In the genomic region with DNA sequence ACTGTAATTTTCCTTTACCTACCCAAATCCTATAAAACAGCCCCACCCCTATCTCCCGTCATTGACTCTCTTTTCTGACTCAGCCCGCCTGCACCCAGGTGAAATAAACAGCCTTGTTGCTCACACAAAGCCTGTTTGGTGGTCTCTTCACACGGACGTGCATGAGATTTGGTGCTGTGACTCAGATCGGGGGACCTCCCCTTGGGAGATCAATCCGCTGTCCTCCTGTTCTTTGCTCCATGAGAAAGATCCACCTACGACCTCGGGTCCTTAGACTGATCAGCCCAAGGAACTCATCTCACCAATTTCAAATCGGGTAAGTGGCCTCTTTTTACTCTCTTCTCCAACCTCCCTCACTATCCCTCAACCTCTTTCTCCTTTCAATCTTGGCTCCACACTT, we compare ENCODE assay signal across 8 cellular contexts. TPM values are rescaled to one million over a fixed set of nuclear protein-coding genes. Genes with fewer than 3 reads are reported as not detected.
A peak's percentile ranks its signal among the peaks of the same experiment; 100 is the strongest.
DNase-seq lines count a peak whose midpoint lies in the region; ATAC-seq and TF ChIP-seq lines count a peak whose summit lies in the region.
"Not testable (repeated sequence)": the region's sequence is repeated elsewhere in the genome, so short reads cannot be mapped to it uniquely, and the experiment has no call there.

No MANE protein-coding gene starts in this region.

- intact Hi-C loops in activated CD4-positive, alpha-beta T cell treated with anti-CD3 and anti-CD28 coated beads for 36 hours (cut with DNase I, micrococcal nuclease) = not testable (repeated sequence)

- H3K9me3 Mint-ChIP-seq in CD8-positive, alpha-beta memory T cell; activated CD4-positive, alpha-beta T cell treated with anti-CD3 and anti-CD28 coated beads for 36 hours (ENCODE audit: low read depth); activated T-cell treated with anti-CD3 and anti-CD28 coated beads, Interleukin-2, amount 50 U/mL, for 24 hours; activated naive CD4-positive, alpha-beta T cell treated with anti-CD3 and anti-CD28 coated beads, Interleukin-2, amount 50 U/mL, for 72 hours; stimulated activated effector memory CD8-positive, alpha-beta T cell treated with anti-CD3 and anti-CD28 coated beads, Interleukin-12 subunit alpha, Interleukin-12 subunit beta, amount 100 ng/mL, for 72 hours: not testable (repeated sequence)
- H3K9me3 Mint-ChIP-seq in endodermal cell = peaks cover 30% of the 10 kb centered on the region

- H3K4me3 Mint-ChIP-seq in CD8-positive, alpha-beta memory T cell = peak overlapping the region in 6 of 7 donors; percentile 13 to 67 (median 58)
- not testable (repeated sequence) for H3K4me3 Mint-ChIP-seq in activated CD4-positive, alpha-beta T cell treated with anti-CD3 and anti-CD28 coated beads for 36 hours; activated T-cell treated with anti-CD3 and anti-CD28 coated beads, Interleukin-2, amount 50 U/mL, for 24 hours; endodermal cell
- peak overlapping the region; percentile 28 for H3K4me3 Mint-ChIP-seq in stimulated activated effector memory CD8-positive, alpha-beta T cell treated with anti-CD3 and anti-CD28 coated beads, Interleukin-12 subunit alpha, Interleukin-12 subunit beta, amount 100 ng/mL, for 72 hours

- not testable (repeated sequence) for H3K27me3 Mint-ChIP-seq in CD8-positive, alpha-beta memory T cell; activated CD4-positive, alpha-beta T cell treated with anti-CD3 and anti-CD28 coated beads for 36 hours; activated T-cell treated with anti-CD3 and anti-CD28 coated beads, Interleukin-2, amount 50 U/mL, for 24 hours; endodermal cell (ENCODE audit: insufficient read depth)

- WGBS in endodermal cell (ENCODE audit: insufficient coverage in 1 of 2, insufficient read length in 1 of 2), 2 experiments = 71 to 87% methylated on average over 7 to 9 of the region's 9 CpGs

- H3K4me3 ChIP-seq in BLaER1; CD8-positive, alpha-beta memory T cell (ENCODE audit: low read length): not testable (repeated sequence)
- peak overlapping the region; percentile 72 for H3K4me3 ChIP-seq in endodermal cell (ENCODE audit: low read length)

- CTCF ChIA-PET in CD8-positive, alpha-beta memory T cell (lab: Charles Lee) = interaction anchor here (1.1 kb wide), 1 partner anchor 20 kb away, joined by 4 read pairs; no protein-coding TSS in a partner anchor
- CTCF ChIA-PET in activated CD4-positive, alpha-beta T cell treated with anti-CD3 and anti-CD28 coated beads for 36 hours (lab: Charles Lee) = not testable (repeated sequence)

- H3K9ac ChIP-seq in BLaER1; endodermal cell (ENCODE audit: extremely low read depth, low read length, poor library complexity, severe bottlenecking): not testable (repeated sequence)

- H3K36me3 ChIP-seq in BLaER1; CD8-positive, alpha-beta memory T cell (ENCODE audit: insufficient read depth, low read length); KOPT-K1 (ENCODE audit: insufficient read depth, low read length); endodermal cell (ENCODE audit: control insufficient read depth, insufficient read depth, low read length): not testable (repeated sequence)

- peaks cover 34% of the 10 kb centered on the region for H3K9me3 ChIP-seq in BLaER1
- not testable (repeated sequence) for H3K9me3 ChIP-seq in CD8-positive, alpha-beta memory T cell (ENCODE audit: low read length); KOPT-K1 (ENCODE audit: insufficient read depth, low read length, poor library complexity, severe bottlenecking)
- H3K9me3 ChIP-seq in endodermal cell (ENCODE audit: control insufficient read depth, low read length) = peaks cover 32% of the 10 kb centered on the region

- H3K4me1 Mint-ChIP-seq in CD8-positive, alpha-beta memory T cell = peaks cover 35 to 40% (median 36%) of the 10 kb centered on the region in 3 donors
- peaks cover 30% of the 10 kb centered on the region for H3K4me1 Mint-ChIP-seq in activated CD4-positive, alpha-beta T cell treated with anti-CD3 and anti-CD28 coated beads for 36 hours
- peaks cover 32% of the 10 kb centered on the region for H3K4me1 Mint-ChIP-seq in activated T-cell treated with anti-CD3 and anti-CD28 coated beads, Interleukin-2, amount 50 U/mL, for 24 hours (ENCODE audit: low read depth)
- peaks cover 20% of the 10 kb centered on the region for H3K4me1 Mint-ChIP-seq in endodermal cell
- H3K4me1 Mint-ChIP-seq in stimulated activated effector memory CD8-positive, alpha-beta T cell treated with anti-CD3 and anti-CD28 coated beads, Interleukin-12 subunit alpha, Interleukin-12 subunit beta, amount 100 ng/mL, for 72 hours = peaks cover 37% of the 10 kb centered on the region

- ATAC-seq in activated CD4-positive, alpha-beta T cell treated with anti-CD3 and anti-CD28 coated beads for 36 hours; activated naive CD4-positive, alpha-beta T cell treated with anti-CD3 and anti-CD28 coated beads, Interleukin-2, amount 50 U/mL, for 72 hours; stimulated activated effector memory CD8-positive, alpha-beta T cell treated with anti-CD3 and anti-CD28 coated beads, Interleukin-12 subunit alpha, Interleukin-12 subunit beta, amount 100 ng/mL, for 72 hours: not testable (repeated sequence)

- H3K27ac Mint-ChIP-seq in CD8-positive, alpha-beta memory T cell = peak overlapping the region; percentile 80 to 98 (median 91)
- peak overlapping the region; percentile 63 for H3K27ac Mint-ChIP-seq in activated CD4-positive, alpha-beta T cell treated with anti-CD3 and anti-CD28 coated beads for 36 hours
- H3K27ac Mint-ChIP-seq in activated T-cell treated with anti-CD3 and anti-CD28 coated beads, Interleukin-2, amount 50 U/mL, for 24 hours = peak overlapping the region; percentile 74
- H3K27ac Mint-ChIP-seq in activated naive CD4-positive, alpha-beta T cell treated with anti-CD3 and anti-CD28 coated beads, Interleukin-2, amount 50 U/mL, for 72 hours = peak overlapping the region; percentile 45 to 71
- H3K27ac Mint-ChIP-seq in endodermal cell = peak overlapping the region; percentile 93
- H3K27ac Mint-ChIP-seq in stimulated activated effector memory CD8-positive, alpha-beta T cell treated with anti-CD3 and anti-CD28 coated beads, Interleukin-12 subunit alpha, Interleukin-12 subunit beta, amount 100 ng/mL, for 72 hours = peak overlapping the region; percentile 92

- TF ChIP-seq CTCF in endodermal cell (conservative IDR thresholded peaks at IDR 0.05) = not testable (repeated sequence)

- DNase-seq in CD8-positive, alpha-beta memory T cell; activated CD4-positive, alpha-beta T cell treated with anti-CD3 and anti-CD28 coated beads for 36 hours; activated T-cell treated with anti-CD3 and anti-CD28 coated beads, Interleukin-2, amount 50 U/mL, for 24 hours; activated naive CD4-positive, alpha-beta T cell treated with anti-CD3 and anti-CD28 coated beads, Interleukin-2, amount 50 U/mL, for 72 hours (ENCODE audit: low spot score in 2 of 2); stimulated activated effector memory CD8-positive, alpha-beta T cell treated with anti-CD3 and anti-CD28 coated beads, Interleukin-12 subunit alpha, Interleukin-12 subunit beta, amount 100 ng/mL, for 72 hours (ENCODE audit: low spot score in 2 of 2): not testable (repeated sequence)
- DNase-seq in endodermal cell = peak; percentile 61

- H3K4me2 ChIP-seq in BLaER1 = peak overlapping the region; percentile 68

- H3K36me3 Mint-ChIP-seq in CD8-positive, alpha-beta memory T cell; activated CD4-positive, alpha-beta T cell treated with anti-CD3 and anti-CD28 coated beads for 36 hours (ENCODE audit: low read depth); activated T-cell treated with anti-CD3 and anti-CD28 coated beads, Interleukin-2, amount 50 U/mL, for 24 hours (ENCODE audit: low read depth); activated naive CD4-positive, alpha-beta T cell treated with anti-CD3 and anti-CD28 coated beads, Interleukin-2, amount 50 U/mL, for 72 hours; stimulated activated effector memory CD8-positive, alpha-beta T cell treated with anti-CD3 and anti-CD28 coated beads, Interleukin-12 subunit alpha, Interleukin-12 subunit beta, amount 100 ng/mL, for 72 hours: not testable (repeated sequence)
- peaks cover 13% of the 10 kb centered on the region for H3K36me3 Mint-ChIP-seq in endodermal cell (ENCODE audit: low read depth)

- not testable (repeated sequence) for H4K20me1 ChIP-seq in BLaER1

- POLR2A ChIA-PET in CD8-positive, alpha-beta memory T cell (lab: Charles Lee) = interaction anchor here (1.0 kb wide), 1 partner anchor 39 kb away, joined by 3 read pairs; a partner anchor contains a TSS
- POLR2A ChIA-PET in activated CD4-positive, alpha-beta T cell treated with anti-CD3 and anti-CD28 coated beads for 36 hours (lab: Charles Lee) = not testable (repeated sequence)

- peaks cover 43% of the 10 kb centered on the region for H3K4me1 ChIP-seq in BLaER1
- H3K4me1 ChIP-seq in CD8-positive, alpha-beta memory T cell (ENCODE audit: insufficient read depth, low read length) = peaks cover 19% of the 10 kb centered on the region
- not testable (repeated sequence) for H3K4me1 ChIP-seq in endodermal cell (ENCODE audit: control insufficient read depth, insufficient read depth, low read length)

- not testable (repeated sequence) for H3K27me3 ChIP-seq in BLaER1; CD8-positive, alpha-beta memory T cell (ENCODE audit: insufficient read depth, low read length, poor library complexity, severe bottlenecking); endodermal cell (ENCODE audit: control insufficient read depth, insufficient read depth, low read length, poor library complexity, severe bottlenecking)

- H3K27ac ChIP-seq in BLaER1 (peak overlapping the region; percentile 66), KOPT-K1 (ENCODE audit: low read depth, low read length, poor library complexity, severe bottlenecking) (peak overlapping the region; percentile 39)
- H3K27ac ChIP-seq in CD8-positive, alpha-beta memory T cell (ENCODE audit: low read depth, low read length); endodermal cell (ENCODE audit: low read depth, low read length): not testable (repeated sequence)

RNA-seq across cellular contexts. Expression of a gene that starts 38.5 kb away (rescaled TPM):
- total RNA-seq in CD8-positive, alpha-beta memory T cell = 10 to 100 TPM; 68.2 to 71.1 TPM
- 123 TPM for polyA plus RNA-seq in CD8-positive, alpha-beta memory T cell
- 10 to 100 TPM; 44.6 to 49.3 TPM for total RNA-seq in activated CD4-positive, alpha-beta T cell treated with anti-CD3 and anti-CD28 coated beads for 36 hours
- 10 to 100 TPM; 46.5 to 53.6 TPM for total RNA-seq in activated naive CD4-positive, alpha-beta T cell treated with anti-CD3 and anti-CD28 coated beads, Interleukin-2, amount 50 U/mL, for 72 hours
- total RNA-seq in endodermal cell = 100 to 1,000 TPM; 122 to 150 TPM
- polyA plus RNA-seq in endodermal cell (2013, experiment 1 of 2) = 50.5 TPM
- 58.0 TPM for polyA plus RNA-seq in endodermal cell (2013, experiment 2 of 2)
